In genomic region chr14:104119700-104120251, GRCh38 we compare ENCODE assay signal across 19 cellular contexts. TPM values are rescaled to one million over a fixed set of nuclear protein-coding genes. Genes with fewer than 3 reads are reported as not detected.
A peak's percentile ranks its signal among the peaks of the same experiment; 100 is the strongest.
DNase-seq lines count a peak whose midpoint lies in the region; ATAC-seq and TF ChIP-seq lines count a peak whose summit lies in the region.
"Had no signal": no experiment of that assay in that cellular context is flagged by ENCODE, and none has a peak within 500 bp of the region (broad histone marks: within the 10 kb centered on the region; RNA-seq: fewer than 3 reads in every experiment).

No MANE protein-coding gene starts in this region.

- TF ChIP-seq CTCF in GM13977 (IDR thresholded peaks at IDR 0.05; ENCODE audit: extremely low read depth, insufficient read depth, missing control alignments), result no peak

- in situ Hi-C loops in GM13977 (cut with MboI; ENCODE audit: low pct_unique_long_range_greater_than_20kb, low sequenced_read_pairs, unreplicated experiment), result no loop called here

- DNase-seq in stimulated activated CD4-positive, alpha-beta T cell treated with anti-CD3 and anti-CD28 coated beads, Interleukin-1b, Interleukin-23, amount 100 ng/mL, for 48 hours, result peak; percentile 0
- no peak for DNase-seq in stimulated activated CD4-positive, alpha-beta T cell treated with anti-CD3 and anti-CD28 coated beads, Interleukin-4, amount 100 ng/mL, for 4 hours
- DNase-seq in sciatic nerve (ENCODE audit: low spot score), result peak; percentile 42
- DNase-seq in GM13977 (ENCODE audit: low spot score), result no peak
- DNase-seq: activated CD4-positive, alpha-beta T cell treated with anti-CD3 and anti-CD28 coated beads, Interleukin-2, amount 10 ng/mL, durations not matched to agents 7 days and 5 days; activated naive CD8-positive, alpha-beta T cell treated with anti-CD3 and anti-CD28 coated beads, Interleukin-2, amount 50 U/mL, for 24 hours; EL; IMR-90; NCI-H1092 treated with DMSO at 0.1 percent for 48 hours; NCI-H2081 treated with DMSO at 0.1 percent for 48 hours; PC-9; SJCRH30; small intestine; T-helper 1 cell had no signal

- ATAC-seq in esophagus mucosa (peak; percentile 7), sciatic nerve (peak; percentile 22), GM21515 (IDR thresholded peaks at IDR 0.05; ENCODE audit: unreplicated experiment) (no peak), GM21447 (IDR thresholded peaks at IDR 0.05; ENCODE audit: unreplicated experiment) (no peak)
- ATAC-seq: activated naive CD8-positive, alpha-beta T cell treated with anti-CD3 and anti-CD28 coated beads, Interleukin-2, amount 50 U/mL, for 24 hours had no signal

- intact Hi-C loops in sciatic nerve (cut with DNase I), result no loop called here

RNA-seq across cellular contexts. Expression of gene KIF26A, which starts 18.6 kb away (rescaled TPM):
- total RNA-seq in esophagus mucosa, result 1.00 TPM
- 10.4 TPM for total RNA-seq in sciatic nerve
- total RNA-seq: IMR-90 had no signal

RNA-seq across cellular contexts. Expression of gene ASPG, which starts 34.3 kb away (rescaled TPM):
- 59.2 TPM for total RNA-seq in esophagus mucosa
- total RNA-seq in sciatic nerve, result 4.6 TPM
- total RNA-seq: activated CD4-positive, alpha-beta T cell treated with anti-CD3 and anti-CD28 coated beads, Interleukin-2, amount 10 ng/mL, durations not matched to agents 7 days and 5 days; IMR-90; neural crest cell; PC-9; progenitor cell of endocrine pancreas had no signal

Comparison
In these comparisons a context has a peak if more than half of its experiments do, and no peak if none do; other contexts are left out.
1. DNase-seq: peak in stimulated activated CD4-positive, alpha-beta T cell treated with anti-CD3 and anti-CD28 coated beads, Interleukin-1b, Interleukin-23, amount 100 ng/mL, for 48 hours (single experiment) and sciatic nerve (single experiment); none in stimulated activated CD4-positive, alpha-beta T cell treated with anti-CD3 and anti-CD28 coated beads, Interleukin-4, amount 100 ng/mL, for 4 hours (0 of 2) and GM13977 (single experiment).
2. ATAC-seq: peak in esophagus mucosa (single experiment) and sciatic nerve (single experiment); none in GM21515 (single experiment) and GM21447 (single experiment).
3. RNA of gene ASPG, which starts 34.3 kb away (total RNA-seq): 59.2 TPM in esophagus mucosa (single experiment); 4.6 TPM in sciatic nerve (single experiment); every median in the first group is over 10 times any median in the second.